ENCODE assay signal across 25 cellular contexts in genomic region chr18:9739516-9739915, GRCh38. TPM values are rescaled to one million over a fixed set of nuclear protein-coding genes. Genes with fewer than 3 reads are reported as not detected.
DNase-seq lines count a peak whose midpoint lies in the region; ATAC-seq, FAIRE-seq and TF ChIP-seq lines count a peak whose summit lies in the region.
"Had no signal": no experiment of that assay in that cellular context is flagged by ENCODE, and none has a peak within 500 bp of the region (broad histone marks: within the 10 kb centered on the region; RNA-seq: fewer than 3 reads in every experiment).

No MANE protein-coding gene starts in this region.

- H4K20me1 ChIP-seq in IMR-90 (ENCODE audit: insufficient read depth, low read length) = peaks cover 49% of the 10 kb centered on the region; the same call in 1 of the 2 replicates
- H4K20me1 ChIP-seq in keratinocyte (ENCODE audit: control insufficient read depth, extremely low read depth, insufficient read depth, low read length) = no peaks in the 10 kb centered on the region

- H3K4me3 Mint-ChIP-seq in stimulated activated naive B cell treated with anti-CD40 and anti-IgM and Interleukin-4, amounts not matched to agents 10 μg/mL and 1 μg/mL and 100 μg/mL, for 72 hours = no peak overlapping the region
- H3K4me3 Mint-ChIP-seq in activated CD8-positive, alpha-beta memory T cell treated with anti-CD3 and anti-CD28 coated beads, Interleukin-2, amount 10 ng/mL, durations not matched to agents 7 days and 5 days = no peak overlapping the region
- H3K4me3 Mint-ChIP-seq: activated B cell treated with CpG ODN at 0.5 μM for 24 hours; activated naive CD8-positive, alpha-beta T cell treated with anti-CD3 and anti-CD28 coated beads for 36 hours had no signal

- H4K91ac ChIP-seq in IMR-90 (ENCODE audit: insufficient read depth, low read depth, low read length) = no peak overlapping the region

- no peak overlapping the region; the same call in 2 of the 3 replicates for H2BK15ac ChIP-seq in IMR-90 (ENCODE audit: low read depth, low read length)

- no peaks in the 10 kb centered on the region; the same call in 1 of the 2 replicates for H3K27me3 ChIP-seq in IMR-90 (ENCODE audit: control insufficient read depth, insufficient read depth, low read length)
- H3K27me3 ChIP-seq in keratinocyte (ENCODE audit: control insufficient read depth, extremely low read depth, insufficient read depth, low read length) = no peaks in the 10 kb centered on the region
- H3K27me3 ChIP-seq: foreskin keratinocyte, Peyer's patch, thyroid gland had no signal

- CTCF ChIA-PET in IMR-90 (lab: Yijun Ruan, JAX) = no interaction called here
- CTCF ChIA-PET in activated CD8-positive, alpha-beta memory T cell treated with anti-CD3 and anti-CD28 coated beads, Interleukin-2, amount 10 ng/mL, durations not matched to agents 7 days and 5 days (lab: Charles Lee) = no interaction called here

- H3K27ac Mint-ChIP-seq in stimulated activated naive B cell treated with anti-CD40 and anti-IgM and Interleukin-4, amounts not matched to agents 10 μg/mL and 1 μg/mL and 100 μg/mL, for 72 hours = peak overlapping the region; percentile 21
- no peak overlapping the region for H3K27ac Mint-ChIP-seq in activated CD8-positive, alpha-beta memory T cell treated with anti-CD3 and anti-CD28 coated beads, Interleukin-2, amount 10 ng/mL, durations not matched to agents 7 days and 5 days
- H3K27ac Mint-ChIP-seq: activated B cell treated with CpG ODN at 0.5 μM for 24 hours; activated naive CD8-positive, alpha-beta T cell treated with anti-CD3 and anti-CD28 coated beads for 36 hours had no signal

- H3K9me3 ChIP-seq in IMR-90 (ENCODE audit: control insufficient read depth, insufficient read depth, low read length) = no peaks in the 10 kb centered on the region
- H3K9me3 ChIP-seq in keratinocyte (ENCODE audit: control insufficient read depth, low read depth, low read length) = no peaks in the 10 kb centered on the region
- H3K9me3 ChIP-seq: Peyer's patch, thyroid gland had no signal

- no peak overlapping the region for H4K8ac ChIP-seq in IMR-90 (ENCODE audit: low read depth in 2 of 2, low read length in 2 of 2)

- H3K79me2 ChIP-seq in keratinocyte (ENCODE audit: control insufficient read depth, insufficient read depth, low read length) = peaks cover 30% of the 10 kb centered on the region

- no peak overlapping the region for H2BK20ac ChIP-seq in IMR-90 (ENCODE audit: low read depth, low read length)

- no peak overlapping the region for H3K9ac ChIP-seq in IMR-90 (ENCODE audit: low read depth, low read length)
- peak overlapping the region; percentile 30 for H3K9ac ChIP-seq in keratinocyte (ENCODE audit: control insufficient read depth, extremely low read depth, insufficient read depth, low read length)

- TF ChIP-seq RAD21 in IMR-90 (IDR thresholded peaks at IDR 0.05; ENCODE audit: low read length) = no peak

- intact Hi-C loops in IMR-90 (cut with micrococcal nuclease) = no loop called here

- in situ Hi-C loops in IMR-90 (cut with MboI; ENCODE audit: low sequenced_read_pairs) = no loop called here
- in situ Hi-C loops in astrocyte of the spinal cord (cut with HindIII; ENCODE audit: low sequenced_read_pairs) = no loop called here
- in situ Hi-C loops in GM13977 (cut with MboI; ENCODE audit: low pct_unique_long_range_greater_than_20kb, low sequenced_read_pairs, unreplicated experiment) = no loop called here

- no peak overlapping the region for H3K27ac ChIP-seq in IMR-90 (ENCODE audit: insufficient read depth, low read length)
- peak overlapping the region; percentile 72 for H3K27ac ChIP-seq in keratinocyte (ENCODE audit: control insufficient read depth, insufficient read depth, low read length)
- H3K27ac ChIP-seq: coronary artery, foreskin keratinocyte, Peyer's patch, SK-N-MC, thyroid gland had no signal

- H3K23ac ChIP-seq in IMR-90 (ENCODE audit: low read depth, low read length) = 0 out of 2 replicates have a peak overlapping the region, but pooled peaks have one; percentile 13

- H2AK9ac ChIP-seq in IMR-90 (replicated peaks; ENCODE audit: low read depth, low read length, poor library complexity) = no peak overlapping the region

- H3K4me2 ChIP-seq in IMR-90 (ENCODE audit: low read depth, low read length) (no peak overlapping the region), keratinocyte (ENCODE audit: control insufficient read depth, extremely low read depth, insufficient read depth, low read depth, low read length) (no peak overlapping the region)

- no peak for TF ChIP-seq CTCF in IMR-90 (conservative IDR thresholded peaks at IDR 0.05; ENCODE audit: low read depth, low read length)
- peak; percentile 2 for TF ChIP-seq CTCF in astrocyte of the spinal cord (IDR thresholded peaks at IDR 0.05; ENCODE audit: low read depth, low read length)
- no peak for TF ChIP-seq CTCF in keratinocyte (optimal IDR thresholded peaks at IDR 0.05 in 1 of 3, IDR thresholded peaks at IDR 0.05 in 1 of 3, conservative IDR thresholded peaks at IDR 0.05 in 1 of 3; ENCODE audit: extremely low read depth in 1 of 3, insufficient read depth in 2 of 3, low read length in 3 of 3)
- no peak for TF ChIP-seq CTCF in GM13977 (IDR thresholded peaks at IDR 0.05; ENCODE audit: extremely low read depth, insufficient read depth, missing control alignments)

- H3K36me3 ChIP-seq in IMR-90 (ENCODE audit: control insufficient read depth, insufficient read depth, low read length) (no peaks in the 10 kb centered on the region), keratinocyte (ENCODE audit: control insufficient read depth in 2 of 2, extremely low read depth in 1 of 2, insufficient read depth in 2 of 2, low read length in 2 of 2) (peaks cover 0 to 3% of the 10 kb centered on the region in 2 experiments)
- H3K36me3 ChIP-seq: Peyer's patch, thyroid gland had no signal

- no peak overlapping the region for H3K14ac ChIP-seq in IMR-90 (replicated peaks; ENCODE audit: low read depth, low read length)

- H2AK5ac ChIP-seq in IMR-90 (ENCODE audit: low read depth, low read length) = no peak overlapping the region; the same call in 1 of the 2 replicates

- TF ChIP-seq POLR2A in IMR-90 (IDR thresholded peaks at IDR 0.05; ENCODE audit: low read depth, low read length) = no peak

- H3K18ac ChIP-seq in IMR-90 (ENCODE audit: low read depth, low read length) = no peak overlapping the region

- BruUV-seq in IMR-90 (replicated peaks; lab: Mats Ljungman, UMichigan) = no TSS peak

- H2AFZ ChIP-seq in IMR-90 (replicated peaks; ENCODE audit: low read length, poor library complexity) = no peak overlapping the region
- no peak overlapping the region for H2AFZ ChIP-seq in keratinocyte (ENCODE audit: control insufficient read depth, low read length)

- POLR2A ChIA-PET in IMR-90 (lab: Charles Lee; ENCODE audit: unreplicated experiment) = no interaction called here

- no peak for FAIRE-seq in keratinocyte (lab: Jason Lieb, UNC)
- FAIRE-seq: GM12878, small intestine had no signal

- peaks cover 17% of the 10 kb centered on the region for H3K9me1 ChIP-seq in IMR-90 (ENCODE audit: insufficient read depth, low read length)
- no peaks in the 10 kb centered on the region for H3K9me1 ChIP-seq in keratinocyte (ENCODE audit: control insufficient read depth, extremely low read depth, insufficient read depth, low read length)

- H3K36me3 Mint-ChIP-seq in stimulated activated naive B cell treated with anti-CD40 and anti-IgM and Interleukin-4, amounts not matched to agents 10 μg/mL and 1 μg/mL and 100 μg/mL, for 72 hours = peaks cover 0 to 6% of the 10 kb centered on the region in 2 donors
- no peaks in the 10 kb centered on the region for H3K36me3 Mint-ChIP-seq in activated CD8-positive, alpha-beta memory T cell treated with anti-CD3 and anti-CD28 coated beads, Interleukin-2, amount 10 ng/mL, durations not matched to agents 7 days and 5 days
- H3K36me3 Mint-ChIP-seq: activated naive CD8-positive, alpha-beta T cell treated with anti-CD3 and anti-CD28 coated beads for 36 hours had no signal

- DNase-seq in IMR-90 = no peak
- no peak for DNase-seq in astrocyte of the spinal cord (ENCODE audit: low read depth, low spot score)
- DNase-seq in keratinocyte (ENCODE audit: low read depth, low spot score) = no peak
- DNase-seq in stimulated activated naive B cell treated with anti-CD40 and anti-IgM and Interleukin-4, amounts not matched to agents 10 μg/mL and 1 μg/mL and 100 μg/mL, for 72 hours = no peak
- no peak for DNase-seq in activated CD8-positive, alpha-beta memory T cell treated with anti-CD3 and anti-CD28 coated beads, Interleukin-2, amount 10 ng/mL, durations not matched to agents 7 days and 5 days
- DNase-seq in NCI-H748 (lab: John Stamatoyannopoulos, UW; ENCODE audit: unreplicated experiment) = no peak
- DNase-seq in GM13977 (ENCODE audit: low spot score) = no peak
- DNase-seq: activated B cell treated with CpG ODN at 0.5 μM for 24 hours; activated CD4-positive, alpha-beta T cell treated with anti-CD3 and anti-CD28 coated beads, Interleukin-2, amount 50 U/mL, for 4 hours; activated CD8-positive, alpha-beta memory T cell treated with anti-CD3 and anti-CD28 coated beads, Interleukin-2, amount 50 U/mL, for 48 hours; activated naive CD8-positive, alpha-beta T cell treated with anti-CD3 and anti-CD28 coated beads for 36 hours; DMS79 treated with DMSO at 0.1 percent for 48 hours; hypothalamus; NCI-H1092; NCI-H1930; NCI-H226; small intestine; stimulated activated CD4-positive, alpha-beta T cell treated with anti-CD3 and anti-CD28 coated beads, Interleukin-2, amount 100 ng/mL, for 48 hours; stimulated activated naive CD4-positive, alpha-beta T cell; thyroid gland had no signal

- H3K4me1 ChIP-seq in IMR-90 (ENCODE audit: control insufficient read depth, insufficient read depth, low read length) (peaks cover 15% of the 10 kb centered on the region), keratinocyte (ENCODE audit: control insufficient read depth, extremely low read depth, insufficient read depth, low read length) (peaks cover 50% of the 10 kb centered on the region)

- H3K9me3 Mint-ChIP-seq in stimulated activated naive B cell treated with anti-CD40 and anti-IgM and Interleukin-4, amounts not matched to agents 10 μg/mL and 1 μg/mL and 100 μg/mL, for 72 hours = no peaks in the 10 kb centered on the region
- no peaks in the 10 kb centered on the region for H3K9me3 Mint-ChIP-seq in activated CD8-positive, alpha-beta memory T cell treated with anti-CD3 and anti-CD28 coated beads, Interleukin-2, amount 10 ng/mL, durations not matched to agents 7 days and 5 days (ENCODE audit: low read depth)
- H3K9me3 Mint-ChIP-seq: activated B cell treated with CpG ODN at 0.5 μM for 24 hours; activated naive CD8-positive, alpha-beta T cell treated with anti-CD3 and anti-CD28 coated beads for 36 hours had no signal

- ATAC-seq in IMR-90 (ENCODE audit: low read depth) = no peak
- no peak for ATAC-seq in stimulated activated naive B cell treated with anti-CD40 and anti-IgM and Interleukin-4, amounts not matched to agents 10 μg/mL and 1 μg/mL and 100 μg/mL, for 72 hours (replicated peaks)
- ATAC-seq in activated CD8-positive, alpha-beta memory T cell treated with anti-CD3 and anti-CD28 coated beads, Interleukin-2, amount 10 ng/mL, durations not matched to agents 7 days and 5 days = no peak
- ATAC-seq: GM12878 had no signal

- H4K5ac ChIP-seq in IMR-90 (ENCODE audit: low read depth, low read length) = no peak overlapping the region

- H3K27me3 Mint-ChIP-seq in stimulated activated naive B cell treated with anti-CD40 and anti-IgM and Interleukin-4, amounts not matched to agents 10 μg/mL and 1 μg/mL and 100 μg/mL, for 72 hours = peaks cover 6 to 20% of the 10 kb centered on the region in 2 donors
- H3K27me3 Mint-ChIP-seq in activated CD8-positive, alpha-beta memory T cell treated with anti-CD3 and anti-CD28 coated beads, Interleukin-2, amount 10 ng/mL, durations not matched to agents 7 days and 5 days = peaks cover 42% of the 10 kb centered on the region
- H3K27me3 Mint-ChIP-seq: activated B cell treated with CpG ODN at 0.5 μM for 24 hours had no signal

- H2BK120ac ChIP-seq in IMR-90 (ENCODE audit: low read depth, low read length) = no peak overlapping the region

- no peak overlapping the region for H2BK5ac ChIP-seq in IMR-90 (ENCODE audit: low read depth, low read length, poor library complexity, severe bottlenecking)

- H3K79me1 ChIP-seq in IMR-90 (ENCODE audit: low read depth in 1 of 2, low read length in 2 of 2) = peaks cover 7 to 49% of the 10 kb centered on the region in 2 experiments; a peak in 3 of 4 replicates

- dilution Hi-C loops in IMR-90 (cut with HindIII; ENCODE audit: low sequenced_read_pairs, unreplicated experiment) (no loop called here), keratinocyte (cut with MboI; ENCODE audit: extremely low pct_ligation_motif_present, low sequenced_read_pairs) (no loop called here)

- no CpG with 5 or more reads among the region's 1 CpG for WGBS in IMR-90 (ENCODE audit: extremely low coverage in 2 of 2, insufficient read length in 1 of 2), 2 experiments

- 0 out of 2 replicates have a peak overlapping the region, but pooled peaks have one; percentile 15 for H3K4ac ChIP-seq in IMR-90 (ENCODE audit: low read depth, low read length)

- H3K56ac ChIP-seq in IMR-90 (ENCODE audit: extremely low read depth, insufficient read depth, low read length) = no peak overlapping the region

- H3K4me3 ChIP-seq in IMR-90 (ENCODE audit: insufficient read depth, low read depth, low read length) = no peak overlapping the region
- no peak overlapping the region for H3K4me3 ChIP-seq in astrocyte of the spinal cord (ENCODE audit: low read depth, low read length)
- H3K4me3 ChIP-seq in keratinocyte (ENCODE audit: control insufficient read depth in 2 of 3, extremely low read depth in 1 of 3, insufficient read depth in 2 of 3, low read depth in 1 of 3, low read length in 3 of 3) = no peak overlapping the region
- H3K4me3 ChIP-seq: coronary artery, GM12878, Peyer's patch, SK-N-MC, thyroid gland had no signal

- H3K4me1 Mint-ChIP-seq in stimulated activated naive B cell treated with anti-CD40 and anti-IgM and Interleukin-4, amounts not matched to agents 10 μg/mL and 1 μg/mL and 100 μg/mL, for 72 hours = peaks cover 9 to 25% of the 10 kb centered on the region in 2 donors
- H3K4me1 Mint-ChIP-seq in activated CD8-positive, alpha-beta memory T cell treated with anti-CD3 and anti-CD28 coated beads, Interleukin-2, amount 10 ng/mL, durations not matched to agents 7 days and 5 days = peaks cover 12% of the 10 kb centered on the region

RNA-seq across cellular contexts. Expression of gene RAB31, which starts 31.4 kb away (rescaled TPM):
- 26.9 and 28.9 TPM in 2 replicates for total RNA-seq in IMR-90 (2012; rRNA removed)
- 12.3 and 13.8 TPM in 2 replicates for polyA plus RNA-seq in IMR-90 (2012; rRNA removed)
- 5.7 and 7.0 TPM in 2 replicates for polyA plus RNA-seq in IMR-90 (2012; cell fraction: cytosol; rRNA removed)
- polyA plus RNA-seq in IMR-90 (2012; cell fraction: nucleus; rRNA removed; ENCODE audit: low replicate concordance) = 13.4 and 18.7 TPM in 2 replicates
- 40.4 to 53.9 TPM (median 47.0 TPM) in 3 replicates for polyA plus RNA-seq in keratinocyte
- 13.5 TPM for polyA plus RNA-seq in keratinocyte (2011; ENCODE audit: low read depth)
- polyA plus RNA-seq in keratinocyte (2011; cell fraction: cytosol; rRNA removed) = 42.4 and 68.1 TPM in 2 replicates
- polyA plus RNA-seq in keratinocyte (2011; cell fraction: nucleus; rRNA removed) = 64.7 and 66.8 TPM in 2 replicates
- 22.9 and 43.5 TPM in 2 replicates for polyA plus RNA-seq in keratinocyte (2012; ENCODE audit: low replicate concordance)
- 24.2 to 57.1 TPM (median 52.3 TPM) in 3 replicates for polyA minus RNA-seq in keratinocyte
- 36.8 TPM for polyA minus RNA-seq in keratinocyte (2011; cell fraction: cytosol; rRNA and poly(A)+ RNA removed)
- polyA minus RNA-seq in keratinocyte (2011; cell fraction: nucleus; rRNA and poly(A)+ RNA removed) = 14.5 and 32.2 TPM in 2 replicates
- not detected for total RNA-seq in activated CD8-positive, alpha-beta memory T cell treated with anti-CD3 and anti-CD28 coated beads, Interleukin-2, amount 10 ng/mL, durations not matched to agents 7 days and 5 days

Comparison
In these comparisons a context has a peak if more than half of its experiments do, and no peak if none do; other contexts are left out.
1. RNA of gene RAB31, which starts 31.4 kb away (total RNA-seq): 26.9 to 28.9 TPM in IMR-90; not detected in activated CD8-positive, alpha-beta memory T cell treated with anti-CD3 and anti-CD28 coated beads, Interleukin-2, amount 10 ng/mL, durations not matched to agents 7 days and 5 days; every median in the first group is over 10 times any median in the second.